Comparison of ENCODE assay signal across 12 cellular contexts in the genomic region with DNA sequence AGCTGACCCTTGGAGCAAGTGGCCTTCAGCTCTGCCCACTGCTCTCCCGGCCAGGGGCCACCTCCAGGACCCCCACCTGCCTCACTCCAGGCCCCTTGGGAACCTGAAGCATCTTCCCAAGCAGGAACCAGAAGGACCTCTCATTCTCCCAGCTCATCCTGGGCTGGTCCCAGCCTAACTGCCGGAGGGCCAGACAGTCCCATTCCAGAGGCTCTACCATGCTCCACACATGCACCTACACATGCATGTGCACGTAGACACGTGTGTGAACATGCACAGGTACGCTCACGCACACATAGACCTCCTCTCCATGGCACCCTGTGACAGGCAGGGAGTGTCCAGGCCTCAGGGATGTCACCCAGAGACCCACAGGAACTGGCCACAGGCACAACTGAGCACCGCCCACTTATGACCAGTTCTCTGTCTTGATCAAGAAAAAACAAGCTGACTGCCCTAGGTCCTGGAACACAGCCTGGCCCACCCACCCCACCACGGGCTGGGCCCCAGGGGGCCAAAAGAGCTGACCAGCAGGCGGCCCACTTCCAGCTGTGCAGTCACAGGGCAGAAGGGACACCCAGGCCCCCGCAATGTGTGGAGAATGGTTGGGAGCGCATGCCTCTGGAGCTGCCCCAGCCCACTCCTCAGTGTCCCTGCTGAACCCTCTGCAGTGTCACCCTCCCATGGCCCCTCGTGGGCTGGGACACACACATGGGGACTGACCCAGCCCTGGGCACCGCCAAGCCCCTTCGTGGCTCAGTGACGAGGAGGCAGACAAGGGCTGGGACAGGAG. TPM values are rescaled to one million over a fixed set of nuclear protein-coding genes. Genes with fewer than 3 reads are reported as not detected.
DNase-seq lines count a peak whose midpoint lies in the region; ATAC-seq, FAIRE-seq and TF ChIP-seq lines count a peak whose summit lies in the region.
"Had no signal": no experiment of that assay in that cellular context is flagged by ENCODE, and none has a peak within 500 bp of the region (broad histone marks: within the 10 kb centered on the region; RNA-seq: fewer than 3 reads in every experiment).

No MANE protein-coding gene starts in this region.

- H3K9ac ChIP-seq in HepG2 (ENCODE audit: insufficient read depth, low read depth, low read length): no peak overlapping the region

- H3K27me3 ChIP-seq in body of pancreas (no peaks in the 10 kb centered on the region), HepG2 (ENCODE audit: control insufficient read depth in 1 of 2, insufficient read depth in 2 of 2, low read length in 2 of 2) (peaks cover 12 to 62% of the 10 kb centered on the region in 2 experiments; a peak in 4 of 5 replicates)

- H3K4me1 ChIP-seq in body of pancreas (no peaks in the 10 kb centered on the region), HepG2 (ENCODE audit: insufficient read depth, low read length) (peaks cover 9% of the 10 kb centered on the region; the same call in 1 of the 2 replicates)

- intact Hi-C loops in body of pancreas (cut with DNase I): no loop called here
- intact Hi-C loops in HepG2 (cut with micrococcal nuclease; ENCODE audit: unreplicated experiment): no loop called here

- TF ChIP-seq CTCF in body of pancreas (IDR thresholded peaks at IDR 0.05) (no peak), HepG2 (CRISPR knock-in tag; IDR thresholded peaks at IDR 0.05) (no peak)

- no peaks in the 10 kb centered on the region for H3K9me3 ChIP-seq in body of pancreas
- no peaks in the 10 kb centered on the region for H3K9me3 ChIP-seq in HepG2 (ENCODE audit: low read length)

- FAIRE-seq in HepG2 (lab: Jason Lieb, UNC): no peak
- FAIRE-seq in GM12892 (lab: Jason Lieb, UNC): no peak
- FAIRE-seq: G401.6 had no signal

- H3K79me2 ChIP-seq in HepG2 (ENCODE audit: insufficient read depth, low read length): no peaks in the 10 kb centered on the region

- DNase-seq in RPMI7951 (ENCODE audit: low read depth) (peak; percentile 44), body of pancreas (peak in 3 of 4 donors; percentile 1 to 8 (median 3)), HepG2 (ENCODE audit: low spot score) (no peak), HPDE6-E6E7 (ENCODE audit: extremely low spot score) (no peak), GM12892 (ENCODE audit: insufficient read length) (no peak)
- DNase-seq in stimulated activated CD8-positive, alpha-beta memory T cell treated with anti-CD3 and anti-CD28 coated beads, Interleukin-4, amount 100 ng/mL, for 48 hours: peak; percentile 17
- DNase-seq: activated CD8-positive, alpha-beta T cell treated with anti-CD3 and anti-CD28 coated beads, Interleukin-2, amount 10 ng/mL, durations not matched to agents 7 days and 5 days; NCI-H446 had no signal

- no TSS peak for BruUV-seq in HepG2 (replicated peaks; lab: Mats Ljungman, UMichigan)

- H4K20me1 ChIP-seq in HepG2 (ENCODE audit: insufficient read depth, low read length): peaks cover 3% of the 10 kb centered on the region; the same call in 1 of the 2 replicates

- ATAC-seq in body of pancreas: no peak
- ATAC-seq in HepG2: peak; percentile 15
- ATAC-seq in HG02642 (IDR thresholded peaks at IDR 0.05; ENCODE audit: poor library complexity, unreplicated experiment): no peak
- ATAC-seq: activated CD8-positive, alpha-beta T cell treated with anti-CD3 and anti-CD28 coated beads, Interleukin-2, amount 10 ng/mL, durations not matched to agents 7 days and 5 days had no signal

- WGBS in body of pancreas, 2 donors: 75 to 96% methylated on average over 5 to 15 of the region's 15 CpGs
- 12% methylated on average over 3 of the region's 15 CpGs for WGBS in HepG2 (ENCODE audit: low lambda C conversion rate)

- POLR2A ChIA-PET in HepG2 (lab: Yijun Ruan, JAX): no interaction called here

- no peak overlapping the region for H3K4me2 ChIP-seq in HepG2 (ENCODE audit: low read depth, low read length)

- H3K4me3 ChIP-seq in body of pancreas (no peak overlapping the region), HepG2 (replicated peaks in 1 of 3; ENCODE audit: insufficient read depth in 1 of 3, low read depth in 2 of 3, low read length in 3 of 3) (no peak overlapping the region)

- TF ChIP-seq RAD21 in HepG2 (CRISPR knock-in tag; IDR thresholded peaks at IDR 0.05): no peak

- no peak overlapping the region for H2AFZ ChIP-seq in HepG2 (ENCODE audit: low read length)

- TF ChIP-seq POLR2A in body of pancreas (IDR thresholded peaks at IDR 0.05) (no peak), HepG2 (IDR thresholded peaks at IDR 0.05; ENCODE audit: insufficient read depth in 1 of 2, low read depth in 2 of 2, low read length in 2 of 2) (no peak), GM12892 (IDR thresholded peaks at IDR 0.05; ENCODE audit: low read depth, low read length) (no peak)

- H3K36me3 ChIP-seq in body of pancreas (replicated peaks in 1 of 2; ENCODE audit: insufficient read depth in 1 of 2, low read depth in 2 of 2) (no peaks in the 10 kb centered on the region), HepG2 (replicated peaks in 1 of 2; ENCODE audit: control insufficient read depth in 1 of 2, insufficient read depth in 2 of 2, low read length in 2 of 2) (no peaks in the 10 kb centered on the region)

- CTCF ChIA-PET in HepG2 (lab: Yijun Ruan, JAX; ENCODE audit: low intra/inter-chr PET ratio, low total read pairs): no interaction called here

- TF ChIP-seq EP300 in HepG2 (IDR thresholded peaks at IDR 0.05; ENCODE audit: low read depth in 2 of 2, low read length in 2 of 2) (no peak), HepG2 (CRISPR knock-in tag; IDR thresholded peaks at IDR 0.05; ENCODE audit: borderline replicate concordance) (no peak)

- no peak overlapping the region for H3K27ac ChIP-seq in body of pancreas
- no peak overlapping the region for H3K27ac ChIP-seq in HepG2 (ENCODE audit: extremely low read length, insufficient read depth, low read length)

- in situ Hi-C loops in HepG2 (cut with HindIII; ENCODE audit: extremely low pct_ligation_motif_present, low pct_unique_long_range_greater_than_20kb): no loop called here

TF ChIP-seq in HepG2, 621 proteins besides CTCF, POLR2A, EP300 and RAD21:
- TF ChIP-seq RARG (CRISPR knock-in tag; IDR thresholded peaks at IDR 0.05; ENCODE audit: low read depth): no peak
- TF ChIP-seq, protein P1, sequence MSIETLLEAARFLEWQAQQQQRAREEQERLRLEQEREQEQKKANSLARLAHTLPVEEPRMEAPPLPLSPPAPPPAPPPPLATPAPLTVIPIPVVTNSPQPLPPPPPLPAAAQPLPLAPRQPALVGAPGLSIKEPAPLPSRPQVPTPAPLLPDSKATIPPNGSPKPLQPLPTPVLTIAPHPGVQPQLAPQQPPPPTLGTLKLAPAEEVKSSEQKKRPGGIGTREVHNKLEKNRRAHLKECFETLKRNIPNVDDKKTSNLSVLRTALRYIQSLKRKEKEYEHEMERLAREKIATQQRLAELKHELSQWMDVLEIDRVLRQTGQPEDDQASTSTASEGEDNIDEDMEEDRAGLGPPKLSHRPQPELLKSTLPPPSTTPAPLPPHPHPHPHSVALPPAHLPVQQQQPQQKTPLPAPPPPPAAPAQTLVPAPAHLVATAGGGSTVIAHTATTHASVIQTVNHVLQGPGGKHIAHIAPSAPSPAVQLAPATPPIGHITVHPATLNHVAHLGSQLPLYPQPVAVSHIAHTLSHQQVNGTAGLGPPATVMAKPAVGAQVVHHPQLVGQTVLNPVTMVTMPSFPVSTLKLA (IDR thresholded peaks at IDR 0.05): peak; percentile 93
- TF ChIP-seq, protein P2, sequence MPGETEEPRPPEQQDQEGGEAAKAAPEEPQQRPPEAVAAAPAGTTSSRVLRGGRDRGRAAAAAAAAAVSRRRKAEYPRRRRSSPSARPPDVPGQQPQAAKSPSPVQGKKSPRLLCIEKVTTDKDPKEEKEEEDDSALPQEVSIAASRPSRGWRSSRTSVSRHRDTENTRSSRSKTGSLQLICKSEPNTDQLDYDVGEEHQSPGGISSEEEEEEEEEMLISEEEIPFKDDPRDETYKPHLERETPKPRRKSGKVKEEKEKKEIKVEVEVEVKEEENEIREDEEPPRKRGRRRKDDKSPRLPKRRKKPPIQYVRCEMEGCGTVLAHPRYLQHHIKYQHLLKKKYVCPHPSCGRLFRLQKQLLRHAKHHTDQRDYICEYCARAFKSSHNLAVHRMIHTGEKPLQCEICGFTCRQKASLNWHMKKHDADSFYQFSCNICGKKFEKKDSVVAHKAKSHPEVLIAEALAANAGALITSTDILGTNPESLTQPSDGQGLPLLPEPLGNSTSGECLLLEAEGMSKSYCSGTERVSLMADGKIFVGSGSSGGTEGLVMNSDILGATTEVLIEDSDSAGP (CRISPR knock-in tag; IDR thresholded peaks at IDR 0.05; ENCODE audit: borderline replicate concordance): 0 out of 2 replicates have a peak, but pooled peaks have one; percentile 19

RNA-seq across cellular contexts. Expression of a gene that starts 43.4 kb away (rescaled TPM):
- total RNA-seq in RPMI7951 (2014; rRNA removed; shearing (Covaris generic)): 10.9 and 19.6 TPM in 2 replicates
- total RNA-seq in body of pancreas (1 to 10 TPM in 1 of 2 donors, under 1 TPM in 1; 0.52 to 7.6 TPM), HepG2 (2016; rRNA removed; fragmentation: Illumina TruSeq; extraction: Trizol) (0.13 and 0.27 TPM in 2 replicates)
- not detected in 2 replicates for total RNA-seq in HepG2 (2016; cell fraction: cytosol; rRNA removed; fragmentation: Illumina TruSeq; extraction: Trizol; ENCODE audit: low read depth)
- total RNA-seq in HepG2 (2016; cell fraction: insoluble cytoplasmic fraction; rRNA removed; fragmentation: Illumina TruSeq; extraction: Trizol): 0.06 and 0.19 TPM in 2 replicates
- total RNA-seq in HepG2 (2016; cell fraction: membrane; rRNA removed; fragmentation: Illumina TruSeq; extraction: Trizol): 0.21 TPM in 1 of 2 replicates, not detected in the other
- 0.09 TPM in 1 of 2 replicates, not detected in the other for total RNA-seq in HepG2 (2016; cell fraction: nucleus; rRNA removed; fragmentation: Illumina TruSeq; extraction: Trizol)
- 0.20 and 0.48 TPM in 2 replicates for polyA plus RNA-seq in HepG2 (2011; rRNA removed)
- 0.09 and 0.39 TPM in 2 replicates for polyA plus RNA-seq in HepG2 (2011; cell fraction: cytosol; rRNA removed)
- 0.10 and 0.19 TPM in 2 replicates for polyA plus RNA-seq in HepG2 (2011; cell fraction: nucleus; rRNA removed)
- 0.09 TPM in 1 of 2 replicates, not detected in the other for polyA plus RNA-seq in HepG2 (2012)
- 0.18 TPM in 1 of 2 replicates, not detected in the other for polyA plus RNA-seq in HepG2 (2016; cell fraction: cytosol; fragmentation: Illumina TruSeq; extraction: Trizol; ENCODE audit: low read depth)
- polyA plus RNA-seq in HepG2 (2016; cell fraction: insoluble cytoplasmic fraction; fragmentation: Illumina TruSeq; extraction: Trizol; ENCODE audit: low read depth): 0.43 and 0.62 TPM in 2 replicates
- polyA plus RNA-seq in HepG2 (2016; cell fraction: membrane; fragmentation: Illumina TruSeq; extraction: Trizol; ENCODE audit: low read depth): 0.30 TPM in 1 of 2 replicates, not detected in the other
- not detected in 2 replicates for polyA plus RNA-seq in HepG2 (2016; cell fraction: nucleus; fragmentation: Illumina TruSeq; extraction: Trizol; ENCODE audit: insufficient read depth, low read depth)
- polyA minus RNA-seq in HepG2 (2011; rRNA and poly(A)+ RNA removed; ENCODE audit: low replicate concordance): 0.04 and 0.56 TPM in 2 replicates
- polyA minus RNA-seq in HepG2 (2011; cell fraction: cytosol; rRNA and poly(A)+ RNA removed): not detected in 2 replicates
- not detected in 2 replicates for polyA minus RNA-seq in HepG2 (2011; cell fraction: nucleus; rRNA and poly(A)+ RNA removed)
- 0.38 TPM for polyA plus RNA-seq in GM12892 (2012; ENCODE audit: missing spikeins)
- total RNA-seq: activated CD8-positive, alpha-beta T cell treated with anti-CD3 and anti-CD28 coated beads, Interleukin-2, amount 10 ng/mL, durations not matched to agents 7 days and 5 days; CD4-positive, alpha-beta T cell; mononuclear cell had no signal

Comparison
In these comparisons a context has a peak if more than half of its experiments do, and no peak if none do; other contexts are left out.
1. DNase-seq: peak in RPMI7951 (single experiment), body of pancreas (3 of 4) and stimulated activated CD8-positive, alpha-beta memory T cell treated with anti-CD3 and anti-CD28 coated beads, Interleukin-4, amount 100 ng/mL, for 48 hours (single experiment); none in HepG2 (single experiment), HPDE6-E6E7 (single experiment) and GM12892 (single experiment).